ENCODE assay signal across 24 cellular contexts in the genomic region with DNA sequence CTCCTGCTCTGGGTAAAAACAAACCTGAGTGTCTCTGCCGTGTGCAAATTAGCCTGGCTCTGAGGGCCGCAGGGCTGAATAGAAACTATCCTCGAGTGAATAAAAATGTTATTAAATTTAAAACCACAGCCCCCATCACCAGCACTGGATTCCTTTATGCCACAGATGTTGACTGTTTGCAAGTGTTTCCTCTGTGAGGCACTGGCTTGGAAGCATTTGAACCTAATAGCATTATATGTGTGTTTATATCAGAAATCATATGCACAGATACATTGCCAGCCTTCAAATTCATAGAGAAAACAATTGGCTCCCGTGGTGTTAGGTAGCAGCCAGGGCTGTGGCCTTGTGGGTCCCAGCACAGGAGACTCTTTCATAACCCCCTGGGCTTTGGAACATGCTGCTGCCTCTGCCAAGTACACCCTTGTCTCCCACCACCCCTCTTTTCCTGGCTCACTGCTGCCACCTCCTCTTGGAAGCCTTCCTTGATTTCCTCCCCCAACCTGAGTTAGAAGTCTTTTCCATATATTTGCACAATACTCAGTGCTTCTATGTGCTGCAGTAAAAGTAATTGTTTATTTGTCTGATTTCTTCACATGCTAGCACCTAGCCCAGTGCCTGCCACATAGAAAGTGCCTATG.
DNase-seq lines count a peak whose midpoint lies in the region; ATAC-seq and TF ChIP-seq lines count a peak whose summit lies in the region.
"Had no signal": no experiment of that assay in that cellular context is flagged by ENCODE, and none has a peak within 500 bp of the region (broad histone marks: within the 10 kb centered on the region; RNA-seq: fewer than 3 reads in every experiment).

No MANE protein-coding gene starts in this region.

- H3K18ac ChIP-seq in H9 (ENCODE audit: insufficient read length, low read depth, low read length) (no peak overlapping the region), trophoblast cell (ENCODE audit: low read length) (no peak overlapping the region)

- H3K9me3 Mint-ChIP-seq in H9, result no peaks in the 10 kb centered on the region; a peak in 1 of 5 replicates
- no peaks in the 10 kb centered on the region for H3K9me3 Mint-ChIP-seq in endodermal cell
- no peaks in the 10 kb centered on the region for H3K9me3 Mint-ChIP-seq in stimulated activated effector memory CD8-positive, alpha-beta T cell treated with anti-CD3 and anti-CD28 coated beads, Interleukin-12 subunit alpha, Interleukin-12 subunit beta, amount 100 ng/mL, for 72 hours

- H2BK5ac ChIP-seq in H9 (ENCODE audit: insufficient read length, low read length) (no peak overlapping the region), trophoblast cell (ENCODE audit: low read depth, low read length, poor library complexity) (no peak overlapping the region)

- no peaks in the 10 kb centered on the region for H3K23me2 ChIP-seq in H9 (ENCODE audit: insufficient read length, low read depth, low read length, poor library complexity, severe bottlenecking)

- H3K79me1 ChIP-seq in H9 (ENCODE audit: insufficient read depth, low read depth, low read length, poor library complexity, severe bottlenecking) (no peaks in the 10 kb centered on the region), trophoblast cell (ENCODE audit: low read length) (peaks cover 2% of the 10 kb centered on the region)

- H4K20me1 ChIP-seq in H9 (ENCODE audit: control insufficient read depth, insufficient read depth, insufficient read length), result no peaks in the 10 kb centered on the region

- H3K27ac ChIP-seq in H9 (ENCODE audit: insufficient read length, low read depth, low read length) (no peak overlapping the region), endodermal cell (ENCODE audit: low read depth, low read length) (peak overlapping the region; percentile 56), trophoblast cell (ENCODE audit: low read depth, low read length) (no peak overlapping the region), uterus (no peak overlapping the region)
- H3K27ac ChIP-seq: esophagus muscularis mucosa, thoracic aorta, VCaP had no signal

- H3K4me2 ChIP-seq in H9 (ENCODE audit: insufficient read depth, insufficient read length, low read length) (no peak overlapping the region), trophoblast cell (ENCODE audit: low read length) (no peak overlapping the region)

- H3K79me2 ChIP-seq in H9 (ENCODE audit: insufficient read depth, low read length) (no peaks in the 10 kb centered on the region), trophoblast cell (ENCODE audit: control insufficient read depth, insufficient read depth, low read length, poor library complexity) (no peaks in the 10 kb centered on the region)

- intact Hi-C loops in uterus (cut with DNase I; ENCODE audit: low total_unique reads), result no loop called here

- no peak overlapping the region for H4K8ac ChIP-seq in H9 (replicated peaks; ENCODE audit: insufficient read length, low read depth, low read length)
- H4K8ac ChIP-seq in trophoblast cell (ENCODE audit: low read depth, low read length), result no peak overlapping the region

- no peak overlapping the region for H3K56ac ChIP-seq in H9 (ENCODE audit: insufficient read length, low read depth, low read length)

- no peak overlapping the region for H2BK20ac ChIP-seq in H9 (ENCODE audit: low read depth, low read length, poor library complexity, severe bottlenecking)

- H3K4me3 Mint-ChIP-seq in H9 (no peak overlapping the region), endodermal cell (no peak overlapping the region)
- no peak overlapping the region for H3K4me3 Mint-ChIP-seq in stimulated activated effector memory CD8-positive, alpha-beta T cell treated with anti-CD3 and anti-CD28 coated beads, Interleukin-12 subunit alpha, Interleukin-12 subunit beta, amount 100 ng/mL, for 72 hours
- H3K4me3 Mint-ChIP-seq: brain; CD8-positive, alpha-beta memory T cell had no signal

- H3K27me3 Mint-ChIP-seq in H9 (ENCODE audit: low read depth), result no peaks in the 10 kb centered on the region
- H3K27me3 Mint-ChIP-seq in endodermal cell (ENCODE audit: insufficient read depth), result no peaks in the 10 kb centered on the region

- no peak overlapping the region for H3K9ac ChIP-seq in H9 (ENCODE audit: extremely low read depth, insufficient read length, low read length)
- H3K9ac ChIP-seq in endodermal cell (ENCODE audit: extremely low read depth, low read length, poor library complexity, severe bottlenecking), result no peak overlapping the region
- H3K9ac ChIP-seq in trophoblast cell (ENCODE audit: low read length), result no peak overlapping the region

- no peak overlapping the region for H4K5ac ChIP-seq in H9 (ENCODE audit: insufficient read length, low read depth, low read length)

- H2BK15ac ChIP-seq in H9 (ENCODE audit: low read depth, low read length), result no peak overlapping the region

- no peak overlapping the region for H3K4ac ChIP-seq in H9 (ENCODE audit: low read depth, low read length)
- H3K4ac ChIP-seq in trophoblast cell (ENCODE audit: low read depth, low read length), result no peak overlapping the region

- peaks cover 26 to 37% of the 10 kb centered on the region in 2 experiments for H3K4me1 Mint-ChIP-seq in H9
- H3K4me1 Mint-ChIP-seq in endodermal cell, result peaks cover 38% of the 10 kb centered on the region
- no peaks in the 10 kb centered on the region for H3K4me1 Mint-ChIP-seq in stimulated activated effector memory CD8-positive, alpha-beta T cell treated with anti-CD3 and anti-CD28 coated beads, Interleukin-12 subunit alpha, Interleukin-12 subunit beta, amount 100 ng/mL, for 72 hours

- H3K36me3 Mint-ChIP-seq in H9 (ENCODE audit: insufficient read depth in 1 of 3, low read depth in 3 of 3), result no peaks in the 10 kb centered on the region
- no peaks in the 10 kb centered on the region for H3K36me3 Mint-ChIP-seq in endodermal cell (ENCODE audit: low read depth)
- H3K36me3 Mint-ChIP-seq in stimulated activated effector memory CD8-positive, alpha-beta T cell treated with anti-CD3 and anti-CD28 coated beads, Interleukin-12 subunit alpha, Interleukin-12 subunit beta, amount 100 ng/mL, for 72 hours, result no peaks in the 10 kb centered on the region
- H3K36me3 Mint-ChIP-seq: brain had no signal

- no peak for TF ChIP-seq POLR2A in uterus (IDR thresholded peaks at IDR 0.05)

- H2AFZ ChIP-seq in H9 (ENCODE audit: low read length) (no peak overlapping the region), trophoblast cell (ENCODE audit: insufficient read depth, low read length, poor library complexity) (no peak overlapping the region)

- no peak for TF ChIP-seq CTCF in H9 (conservative IDR thresholded peaks at IDR 0.05)
- no peak for TF ChIP-seq CTCF in endodermal cell (conservative IDR thresholded peaks at IDR 0.05)
- no peak for TF ChIP-seq CTCF in uterus (IDR thresholded peaks at IDR 0.05)

- H3K14ac ChIP-seq in H9 (ENCODE audit: insufficient read depth, low read length), result no peak overlapping the region
- no peak overlapping the region for H3K14ac ChIP-seq in trophoblast cell (ENCODE audit: low read length)

- no peak overlapping the region for H4K12ac ChIP-seq in trophoblast cell (ENCODE audit: low read depth, low read length)

- peaks cover 5% of the 10 kb centered on the region; the same call in 1 of the 2 replicates for H3K4me1 ChIP-seq in H9 (ENCODE audit: insufficient read depth, low read length)
- peaks cover 15% of the 10 kb centered on the region for H3K4me1 ChIP-seq in endodermal cell (ENCODE audit: control insufficient read depth, insufficient read depth, low read length)
- peaks cover 0 to 14% of the 10 kb centered on the region in 2 experiments for H3K4me1 ChIP-seq in trophoblast cell (ENCODE audit: control insufficient read depth in 1 of 2, insufficient read depth in 2 of 2, low read length in 2 of 2)
- no peaks in the 10 kb centered on the region for H3K4me1 ChIP-seq in uterus
- H3K4me1 ChIP-seq: esophagus muscularis mucosa had no signal

- WGBS in H9 (ENCODE audit: extremely low coverage, insufficient read length, low lambda C conversion rate), result no CpG with 5 or more reads among the region's 4 CpGs
- WGBS in endodermal cell (ENCODE audit: insufficient coverage in 1 of 2, insufficient read length in 1 of 2), 2 experiments, result 89 to 100% methylated on average over 1 to 4 of the region's 4 CpGs
- no CpG with 5 or more reads among the region's 4 CpGs for WGBS in trophoblast cell (ENCODE audit: extremely low coverage, insufficient coverage, insufficient read length)

- H2BK12ac ChIP-seq in H9 (ENCODE audit: insufficient read length, low read depth, low read length) (no peak overlapping the region), trophoblast cell (ENCODE audit: low read length) (peak overlapping the region; percentile 19)

- H3K4me3 ChIP-seq in endodermal cell (ENCODE audit: low read length), result no peak overlapping the region
- no peak overlapping the region for H3K4me3 ChIP-seq in trophoblast cell (ENCODE audit: low read depth, low read length)
- H3K4me3 ChIP-seq in uterus, result no peak overlapping the region
- H3K4me3 ChIP-seq: esophagus muscularis mucosa, lung, thoracic aorta had no signal

- no peak for ATAC-seq in HG03457 (IDR thresholded peaks at IDR 0.05; ENCODE audit: unreplicated experiment)
- no peak for ATAC-seq in stimulated activated effector memory CD8-positive, alpha-beta T cell treated with anti-CD3 and anti-CD28 coated beads, Interleukin-12 subunit alpha, Interleukin-12 subunit beta, amount 100 ng/mL, for 72 hours
- ATAC-seq: right cardiac atrium had no signal

- H3K27ac Mint-ChIP-seq in H9, result peak overlapping the region; percentile 4 to 63 (median 62); a peak in 1 of 7 replicates
- H3K27ac Mint-ChIP-seq in endodermal cell, result peak overlapping the region; percentile 28
- H3K27ac Mint-ChIP-seq in stimulated activated effector memory CD8-positive, alpha-beta T cell treated with anti-CD3 and anti-CD28 coated beads, Interleukin-12 subunit alpha, Interleukin-12 subunit beta, amount 100 ng/mL, for 72 hours, result no peak overlapping the region
- H3K27ac Mint-ChIP-seq: CD8-positive, alpha-beta memory T cell had no signal

- H3K27me3 ChIP-seq in H9 (ENCODE audit: insufficient read depth, low read length), result no peaks in the 10 kb centered on the region
- H3K27me3 ChIP-seq in endodermal cell (ENCODE audit: control insufficient read depth, insufficient read depth, low read length, poor library complexity, severe bottlenecking), result no peaks in the 10 kb centered on the region
- H3K27me3 ChIP-seq in trophoblast cell (ENCODE audit: insufficient read depth, low read length), result no peaks in the 10 kb centered on the region
- H3K27me3 ChIP-seq in uterus, result no peaks in the 10 kb centered on the region
- H3K27me3 ChIP-seq: esophagus muscularis mucosa had no signal

- H2BK120ac ChIP-seq in H9 (ENCODE audit: low read depth, low read length, poor library complexity, severe bottlenecking) (no peak overlapping the region), trophoblast cell (ENCODE audit: insufficient read depth, low read length, poor library complexity) (no peak overlapping the region)

- H3K9me3 ChIP-seq in H9 (ENCODE audit: control insufficient read depth, low read depth, low read length), result no peaks in the 10 kb centered on the region
- peaks cover 4% of the 10 kb centered on the region for H3K9me3 ChIP-seq in endodermal cell (ENCODE audit: control insufficient read depth, low read length)
- H3K9me3 ChIP-seq in trophoblast cell (ENCODE audit: insufficient read depth, low read depth, low read length), result no peaks in the 10 kb centered on the region
- no peaks in the 10 kb centered on the region for H3K9me3 ChIP-seq in uterus
- H3K9me3 ChIP-seq: esophagus muscularis mucosa, thoracic aorta had no signal

- H3T11ph ChIP-seq in H9 (ENCODE audit: low read length), result no peak overlapping the region

- DNase-seq in H9 (no peak), NCI-H526 treated with DMSO at 0.1 percent for 48 hours (lab: John Stamatoyannopoulos, UW) (peak; percentile 26), endodermal cell (no peak), trophoblast cell (no peak), uterus (no peak), activated gamma-delta T cell (lab: John Stamatoyannopoulos, UW) (no peak)
- DNase-seq in stimulated activated effector memory CD8-positive, alpha-beta T cell treated with anti-CD3 and anti-CD28 coated beads, Interleukin-12 subunit alpha, Interleukin-12 subunit beta, amount 100 ng/mL, for 72 hours (ENCODE audit: low spot score in 2 of 2), result no peak
- DNase-seq: activated CD4-positive, alpha-beta T cell treated with anti-CD3 and anti-CD28 coated beads, Interleukin-2, amount 50 U/mL, for 1 hour; activated CD8-positive, alpha-beta memory T cell treated with anti-CD3 and anti-CD28 coated beads, Interleukin-2, amount 50 U/mL, for 4 hours; activated effector memory CD4-positive, alpha-beta T cell treated with Interleukin-2 at 50 U/mL for 16 hours; AML-193; CD8-positive, alpha-beta memory T cell; DMS153; effector memory CD4-positive, alpha-beta T cell; H7; NCI-H1417 treated with DMSO at 0.1 percent for 48 hours; NCI-H524; right cardiac atrium had no signal

- no peak overlapping the region for H3K23ac ChIP-seq in H9 (ENCODE audit: insufficient read length, low read depth, low read length)
- H3K23ac ChIP-seq in trophoblast cell (ENCODE audit: low read length), result no peak overlapping the region

- H3K36me3 ChIP-seq in endodermal cell (ENCODE audit: control insufficient read depth, insufficient read depth, low read length) (no peaks in the 10 kb centered on the region), trophoblast cell (ENCODE audit: control insufficient read depth in 1 of 2, insufficient read depth in 2 of 2, low read length in 2 of 2) (no peaks in the 10 kb centered on the region), uterus (no peaks in the 10 kb centered on the region)
- H3K36me3 ChIP-seq: esophagus muscularis mucosa, thoracic aorta had no signal

- no peak overlapping the region for H2AK5ac ChIP-seq in H9 (ENCODE audit: insufficient read length, low read length)
- H2AK5ac ChIP-seq in trophoblast cell (ENCODE audit: low read length), result no peak overlapping the region

- H4K91ac ChIP-seq in H9 (ENCODE audit: insufficient read length, low read depth, low read length) (no peak overlapping the region), trophoblast cell (ENCODE audit: low read depth, low read length) (no peak overlapping the region)
